8 cellular contexts compared by ENCODE assay signal in the genomic region with DNA sequence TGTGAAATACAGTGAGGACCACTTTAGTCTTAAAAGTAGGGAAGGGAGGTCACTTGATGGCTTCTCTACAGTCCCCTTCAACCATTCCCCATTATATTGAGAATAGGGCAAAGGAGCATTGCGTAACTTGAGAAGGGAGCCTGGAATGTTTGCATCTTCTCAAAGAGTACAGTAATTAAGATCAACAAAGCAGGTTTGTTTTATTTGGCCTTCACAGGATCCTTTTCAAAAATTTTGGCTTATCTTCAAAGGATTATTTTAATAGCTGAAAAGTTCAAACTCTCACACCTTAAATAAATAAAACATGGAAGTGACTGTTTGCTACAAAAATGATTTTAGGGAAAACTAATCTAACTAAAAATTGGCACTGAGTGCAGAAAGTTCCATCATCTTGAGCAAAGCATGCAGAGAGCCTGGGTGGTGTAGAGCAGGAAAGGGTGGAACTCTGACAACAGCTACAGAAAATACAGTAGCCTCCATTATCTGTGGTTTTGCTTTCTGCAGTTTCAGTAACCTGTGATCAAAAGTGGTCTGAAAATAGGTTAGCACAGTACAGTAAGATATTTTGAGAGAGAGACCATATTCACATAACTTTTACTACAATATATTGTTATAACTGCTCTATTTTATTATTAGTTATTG.
DNase-seq lines count a peak whose midpoint lies in the region; ATAC-seq and TF ChIP-seq lines count a peak whose summit lies in the region.

No MANE protein-coding gene starts in this region.

- H3K27ac ChIP-seq in right atrium auricular region (no peak overlapping the region), upper lobe of left lung (no peak overlapping the region)

- H3K9me3 ChIP-seq in right atrium auricular region (no peaks in the 10 kb centered on the region), upper lobe of left lung (no peaks in the 10 kb centered on the region), MG63 (no peaks in the 10 kb centered on the region)

- intact Hi-C loops in left ventricle myocardium superior (cut with micrococcal nuclease) = no loop called here

- peaks cover 17% of the 10 kb centered on the region for H3K9me3 Mint-ChIP-seq in activated T-helper 17 cell treated with anti-CD3 and anti-CD28 coated beads, Interleukin-2, amount 50 U/mL, for 72 hours

- no peaks in the 10 kb centered on the region for H3K36me3 Mint-ChIP-seq in activated T-helper 17 cell treated with anti-CD3 and anti-CD28 coated beads, Interleukin-2, amount 50 U/mL, for 72 hours (ENCODE audit: low read depth)

- no peak for DNase-seq in left ventricle myocardium superior
- no peak for DNase-seq in right atrium auricular region (ENCODE audit: low spot score)
- DNase-seq in upper lobe of left lung = no peak
- no peak for DNase-seq in MG63
- DNase-seq in activated CD4-positive, alpha-beta T cell treated with anti-CD3 and anti-CD28 coated beads for 4 hours = no peak

- no peaks in the 10 kb centered on the region for H3K27me3 Mint-ChIP-seq in activated T-helper 17 cell treated with anti-CD3 and anti-CD28 coated beads, Interleukin-2, amount 50 U/mL, for 72 hours

- no peaks in the 10 kb centered on the region for H3K36me3 ChIP-seq in right atrium auricular region
- no peaks in the 10 kb centered on the region for H3K36me3 ChIP-seq in upper lobe of left lung
- no peaks in the 10 kb centered on the region for H3K36me3 ChIP-seq in MG63

- no peak for TF ChIP-seq CTCF in right atrium auricular region (IDR thresholded peaks at IDR 0.05)
- TF ChIP-seq CTCF in upper lobe of left lung (IDR thresholded peaks at IDR 0.05) = no peak

- TF ChIP-seq EP300 in upper lobe of left lung (IDR thresholded peaks at IDR 0.05) = no peak

- no peak for TF ChIP-seq POLR2A in upper lobe of left lung (IDR thresholded peaks at IDR 0.05)

- no peak overlapping the region for H3K4me3 Mint-ChIP-seq in activated T-helper 17 cell treated with anti-CD3 and anti-CD28 coated beads, Interleukin-2, amount 50 U/mL, for 72 hours

- peaks cover 17% of the 10 kb centered on the region for H3K4me1 Mint-ChIP-seq in activated T-helper 17 cell treated with anti-CD3 and anti-CD28 coated beads, Interleukin-2, amount 50 U/mL, for 72 hours

- no peaks in the 10 kb centered on the region for H3K27me3 ChIP-seq in right atrium auricular region
- H3K27me3 ChIP-seq in upper lobe of left lung = no peaks in the 10 kb centered on the region
- no peaks in the 10 kb centered on the region for H3K27me3 ChIP-seq in MG63

- WGBS in upper lobe of left lung, 2 donors = 41 to 61% methylated on average over 1 of the region's 1 CpG

- H3K4me1 ChIP-seq in right atrium auricular region (no peaks in the 10 kb centered on the region), upper lobe of left lung (peaks cover 9 to 19% (median 13%) of the 10 kb centered on the region in 4 donors)

- H3K4me3 ChIP-seq in right atrium auricular region = no peak overlapping the region
- H3K4me3 ChIP-seq in upper lobe of left lung = no peak overlapping the region
- H3K4me3 ChIP-seq in MG63 = no peak overlapping the region

- ATAC-seq in left ventricle myocardium superior (peak; percentile 62), HG03039 (IDR thresholded peaks at IDR 0.05; ENCODE audit: unreplicated experiment) (peak; percentile 66), upper lobe of left lung (ENCODE audit: low FRiP score in 2 of 2) (peak; percentile 41 to 57), HG02763 (IDR thresholded peaks at IDR 0.05; ENCODE audit: unreplicated experiment) (no peak)
- ATAC-seq in activated T-helper 17 cell treated with anti-CD3 and anti-CD28 coated beads, Interleukin-2, amount 50 U/mL, for 72 hours (replicated peaks) = peak; percentile 63

- no peak overlapping the region for H3K27ac Mint-ChIP-seq in activated T-helper 17 cell treated with anti-CD3 and anti-CD28 coated beads, Interleukin-2, amount 50 U/mL, for 72 hours
